11 cellular contexts compared by ENCODE assay signal in genomic region chr14:24483604-24484252, GRCh38. TPM values are rescaled to one million over a fixed set of nuclear protein-coding genes. Genes with fewer than 3 reads are reported as not detected.
DNase-seq lines count a peak whose midpoint lies in the region; ATAC-seq and TF ChIP-seq lines count a peak whose summit lies in the region.
"Had no signal": no experiment of that assay in that cellular context is flagged by ENCODE, and none has a peak within 500 bp of the region (broad histone marks: within the 10 kb centered on the region; RNA-seq: fewer than 3 reads in every experiment).

No MANE protein-coding gene starts in this region.

- H3K4me3 ChIP-seq in Jurkat, Clone E6-1 (ENCODE audit: low read length), result peak overlapping the region; percentile 25; the same call in 1 of the 2 replicates
- H3K4me3 ChIP-seq in gastroesophageal sphincter, result no peak overlapping the region
- H3K4me3 ChIP-seq: esophagus muscularis mucosa, smooth muscle cell had no signal

- WGBS in gastroesophageal sphincter (ENCODE audit: low coverage in 1 of 2), 2 donors, result 50 to 80% methylated on average over 1 to 2 of the region's 4 CpGs

- ATAC-seq in naive thymus-derived CD8-positive, alpha-beta T cell, result peak; percentile 46 to 65
- ATAC-seq in GM19455 (IDR thresholded peaks at IDR 0.05; ENCODE audit: unreplicated experiment), result no peak
- ATAC-seq in gastroesophageal sphincter, result no peak

- H3K4me3 Mint-ChIP-seq in naive thymus-derived CD8-positive, alpha-beta T cell, result peak overlapping the region in 6 of 10 donors; percentile 8 to 49 (median 30)

- peaks cover 0 to 1% (median 0%) of the 10 kb centered on the region in 9 donors for H3K9me3 Mint-ChIP-seq in naive thymus-derived CD8-positive, alpha-beta T cell

- no peaks in the 10 kb centered on the region for H3K9me3 ChIP-seq in gastroesophageal sphincter
- H3K9me3 ChIP-seq: esophagus muscularis mucosa had no signal

- POLR2A ChIA-PET in naive thymus-derived CD8-positive, alpha-beta T cell (lab: Charles Lee), result no interaction called here

- H3K27me3 ChIP-seq in gastroesophageal sphincter, result peaks cover 9% of the 10 kb centered on the region
- H3K27me3 ChIP-seq: esophagus muscularis mucosa had no signal

- TF ChIP-seq POLR2A in gastroesophageal sphincter (IDR thresholded peaks at IDR 0.05), result no peak

- TF ChIP-seq EP300 in gastroesophageal sphincter (IDR thresholded peaks at IDR 0.05), result no peak

- H3K27me3 Mint-ChIP-seq in naive thymus-derived CD8-positive, alpha-beta T cell, result no peaks in the 10 kb centered on the region

- no peak for TF ChIP-seq CTCF in gastroesophageal sphincter (IDR thresholded peaks at IDR 0.05)

- no peaks in the 10 kb centered on the region for H3K4me1 ChIP-seq in gastroesophageal sphincter
- H3K4me1 ChIP-seq: esophagus muscularis mucosa had no signal

- H3K36me3 ChIP-seq in gastroesophageal sphincter, result no peaks in the 10 kb centered on the region
- H3K36me3 ChIP-seq: esophagus muscularis mucosa had no signal

- DNase-seq in NCI-H2107 treated with DMSO at 0.1 percent for 48 hours (lab: John Stamatoyannopoulos, UW; ENCODE audit: unreplicated experiment) (peak; percentile 21), NCI-H2107 (lab: John Stamatoyannopoulos, UW) (no peak), UCSD-AML1 (lab: John Stamatoyannopoulos, UW; ENCODE audit: unreplicated experiment) (peak; percentile 30), NCI-H524 treated with DMSO at 0.1 percent for 48 hours (lab: John Stamatoyannopoulos, UW) (no peak)
- peak; percentile 87 for DNase-seq in Jurkat, Clone E6-1 (ENCODE audit: low read depth, low spot score)
- peak in 2 of 10 donors; percentile 1 to 19 for DNase-seq in naive thymus-derived CD8-positive, alpha-beta T cell

- peaks cover 9 to 24% (median 23%) of the 10 kb centered on the region in 4 donors for H3K4me1 Mint-ChIP-seq in naive thymus-derived CD8-positive, alpha-beta T cell

- peak overlapping the region in 7 of 10 donors; percentile 21 to 85 (median 70) for H3K27ac Mint-ChIP-seq in naive thymus-derived CD8-positive, alpha-beta T cell

- no peak overlapping the region for H3K27ac ChIP-seq in gastroesophageal sphincter
- H3K27ac ChIP-seq: 22Rv1, esophagus muscularis mucosa had no signal

- H3K36me3 Mint-ChIP-seq in naive thymus-derived CD8-positive, alpha-beta T cell, result no peaks in the 10 kb centered on the region

RNA-seq across cellular contexts. Expression of gene CMA1, which starts 24.3 kb away (rescaled TPM):
- polyA plus RNA-seq in Jurkat, Clone E6-1 (2012; ENCODE audit: insufficient read depth, insufficient read length), result not detected
- total RNA-seq in naive thymus-derived CD8-positive, alpha-beta T cell, result not detected
- polyA plus RNA-seq in naive thymus-derived CD8-positive, alpha-beta T cell, result not detected
- total RNA-seq in gastroesophageal sphincter, result 1 to 10 TPM in 1 of 4 donors, under 1 TPM in 1, not detected in 2; 0.93 to 9.8 TPM
- total RNA-seq: smooth muscle cell had no signal
- polyA plus RNA-seq: smooth muscle cell had no signal

RNA-seq across cellular contexts. Expression of gene SDR39U1, which starts 41.2 kb away (rescaled TPM):
- 81.0 TPM for polyA plus RNA-seq in Jurkat, Clone E6-1 (2012; ENCODE audit: insufficient read depth, insufficient read length)
- total RNA-seq in naive thymus-derived CD8-positive, alpha-beta T cell, result 100 to 1,000 TPM; 140 to 145 TPM
- 10 to 100 TPM; 70.3 to 90.8 (median 89.5) TPM for polyA plus RNA-seq in naive thymus-derived CD8-positive, alpha-beta T cell
- total RNA-seq in gastroesophageal sphincter, result 10 to 100 TPM; 21.5 to 39.7 (median 31.3) TPM

RNA-seq across cellular contexts. Expression of gene KHNYN, which starts 54.0 kb away (rescaled TPM):
- 27.4 TPM for polyA plus RNA-seq in Jurkat, Clone E6-1 (2012; ENCODE audit: insufficient read depth, insufficient read length)
- total RNA-seq in naive thymus-derived CD8-positive, alpha-beta T cell, result 100 to 1,000 TPM; 142 to 150 TPM
- 10 to 100 TPM in 2 of 3 donors, 1 to 10 TPM in 1; 9.1 to 16.9 (median 10.6) TPM for polyA plus RNA-seq in naive thymus-derived CD8-positive, alpha-beta T cell
- total RNA-seq in gastroesophageal sphincter, result 10 to 100 TPM; 50.7 to 68.0 (median 61.3) TPM

RNA-seq across cellular contexts. Expression of gene CBLN3, which starts 54.3 kb away (rescaled TPM):
- 0.74 TPM for polyA plus RNA-seq in Jurkat, Clone E6-1 (2012; ENCODE audit: insufficient read depth, insufficient read length)
- total RNA-seq in naive thymus-derived CD8-positive, alpha-beta T cell, result 1 to 10 TPM; 3.9 to 4.8 TPM
- under 1 TPM in 1 of 3 donors, not detected in 2; 0.23 TPM for polyA plus RNA-seq in naive thymus-derived CD8-positive, alpha-beta T cell
- 1 to 10 TPM in 3 of 4 donors, under 1 TPM in 1; 0.49 to 2.8 (median 2.1) TPM for total RNA-seq in gastroesophageal sphincter

Comparison
In these comparisons a context has a peak if more than half of its experiments do, and no peak if none do; other contexts are left out.
1. DNase-seq: peak in NCI-H2107 treated with DMSO at 0.1 percent for 48 hours (single experiment), Jurkat, Clone E6-1 (single experiment) and UCSD-AML1 (single experiment); none in NCI-H2107 (single experiment) and NCI-H524 treated with DMSO at 0.1 percent for 48 hours (single experiment).
2. ATAC-seq: peak in naive thymus-derived CD8-positive, alpha-beta T cell (2 of 2); none in GM19455 (single experiment) and gastroesophageal sphincter (single experiment).